ENCODE assay signal across 22 cellular contexts in genomic region chr11:45765107-45765668, GRCh38.
"Had no signal": no experiment of that assay in that cellular context is flagged by ENCODE, and none has a peak within 500 bp of the region (broad histone marks: within the 10 kb centered on the region; RNA-seq: fewer than 3 reads in every experiment).

No MANE protein-coding gene starts in this region.

- H3K9me3 ChIP-seq: colonic mucosa, gastrocnemius medialis, spleen, suprapubic skin, transverse colon, upper lobe of right lung, uterus had no signal

- DNase-seq: colonic mucosa; effector CD8-positive, alpha-beta T cell; endodermal cell; foreskin fibroblast; gastrocnemius medialis; left colon; midbrain; naive thymus-derived CD4-positive, alpha-beta T cell; spleen; stimulated activated naive B cell treated with anti-CD40 and anti-IgM and Interleukin-4, amounts not matched to agents 10 μg/mL and 1 μg/mL and 100 μg/mL, for 72 hours; transverse colon; upper lobe of right lung; uterus had no signal

- FAIRE-seq: islet of Langerhans had no signal

- H3K27ac ChIP-seq: colonic mucosa, epithelial cell of prostate, hepatocyte, neural progenitor cell, parathyroid adenoma, skin epidermis, spleen, suprapubic skin, transverse colon, upper lobe of right lung, uterus had no signal

- H3K27me3 ChIP-seq: colonic mucosa, gastrocnemius medialis, neural progenitor cell, suprapubic skin, transverse colon, upper lobe of right lung, uterus had no signal

- H3K36me3 ChIP-seq: colonic mucosa, gastrocnemius medialis, neural progenitor cell, spleen, suprapubic skin, transverse colon, upper lobe of right lung, uterus had no signal

- H3K4me2 ChIP-seq: hepatocyte, neural progenitor cell had no signal

- ATAC-seq: esophagus mucosa; left colon; naive thymus-derived CD4-positive, alpha-beta T cell; stimulated activated naive B cell treated with anti-CD40 and anti-IgM and Interleukin-4, amounts not matched to agents 10 μg/mL and 1 μg/mL and 100 μg/mL, for 72 hours had no signal

- H3K9ac ChIP-seq: neural progenitor cell, parathyroid adenoma had no signal

- H2AFZ ChIP-seq: hepatocyte, neural progenitor cell, parathyroid adenoma had no signal

- H3K79me2 ChIP-seq: hepatocyte, parathyroid adenoma had no signal

- H3K4me3 ChIP-seq: colonic mucosa, gastrocnemius medialis, hepatocyte, lung, neural progenitor cell, skin epidermis, spleen, suprapubic skin, transverse colon, upper lobe of right lung, uterus had no signal

- H3K4me1 ChIP-seq: colonic mucosa, neural progenitor cell, parathyroid adenoma, spleen, suprapubic skin, transverse colon, upper lobe of right lung, uterus had no signal
